Comparison of ENCODE assay signal across 22 cellular contexts in genomic region chr9:137430723-137431415, GRCh38. TPM values are rescaled to one million over a fixed set of nuclear protein-coding genes. Genes with fewer than 3 reads are reported as not detected.
A peak's percentile ranks its signal among the peaks of the same experiment; 100 is the strongest.
DNase-seq lines count a peak whose midpoint lies in the region; ATAC-seq and TF ChIP-seq lines count a peak whose summit lies in the region.
"Had no signal": no experiment of that assay in that cellular context is flagged by ENCODE, and none has a peak within 500 bp of the region (broad histone marks: within the 10 kb centered on the region; RNA-seq: fewer than 3 reads in every experiment).

No MANE protein-coding gene starts in this region.

- H3K4me1 Mint-ChIP-seq in progenitor cell of endocrine pancreas (ENCODE audit: low read depth), result no peaks in the 10 kb centered on the region
- H3K4me1 Mint-ChIP-seq: activated naive CD8-positive, alpha-beta T cell treated with anti-CD3 and anti-CD28 coated beads, Interleukin-2, amount 50 U/mL, for 24 hours; H9; naive thymus-derived CD4-positive, alpha-beta T cell had no signal

- H3K9ac ChIP-seq in BLaER1 (peak overlapping the region; percentile 48), HCT116 (ENCODE audit: low read length) (no peak overlapping the region)
- H3K9ac ChIP-seq: SK-N-SH had no signal

- CTCF ChIA-PET in HCT116 (lab: Charles Lee), result no interaction called here

- H3K9me3 ChIP-seq in BLaER1 (no peaks in the 10 kb centered on the region), HCT116 (ENCODE audit: control insufficient read depth in 1 of 2, insufficient read depth in 1 of 2, low read depth in 1 of 2, low read length in 2 of 2) (no peaks in the 10 kb centered on the region)
- H3K9me3 ChIP-seq: gastrocnemius medialis, SK-N-SH, transverse colon had no signal

- H3K4me3 Mint-ChIP-seq in progenitor cell of endocrine pancreas (ENCODE audit: low read depth), result no peak overlapping the region
- H3K4me3 Mint-ChIP-seq: activated naive CD8-positive, alpha-beta T cell treated with anti-CD3 and anti-CD28 coated beads, Interleukin-2, amount 50 U/mL, for 24 hours; CD4-positive, alpha-beta T cell; H9; naive thymus-derived CD4-positive, alpha-beta T cell had no signal

- TF ChIP-seq CTCF in HCT116 (IDR thresholded peaks at IDR 0.05 in 2 of 3, conservative IDR thresholded peaks at IDR 0.05 in 1 of 3; ENCODE audit: borderline replicate concordance in 1 of 3, insufficient read depth in 1 of 3, low read depth in 2 of 3, low read length in 2 of 3), result no peak
- no peak for TF ChIP-seq CTCF in progenitor cell of endocrine pancreas (IDR thresholded peaks at IDR 0.05; ENCODE audit: unreplicated experiment)

- 0 out of 2 replicates have a peak, but pooled peaks cover 6% of the 10 kb centered on the region for H4K20me1 ChIP-seq in BLaER1
- H4K20me1 ChIP-seq in HCT116 (ENCODE audit: insufficient read depth), result no peaks in the 10 kb centered on the region

- no peak overlapping the region for H2AFZ ChIP-seq in HCT116 (ENCODE audit: low read depth, low read length, poor library complexity, severe bottlenecking)

- BruUV-seq in HCT116 (replicated peaks; lab: Mats Ljungman, UMichigan), result no TSS peak

- H3K79me2 ChIP-seq in HCT116 (ENCODE audit: insufficient read depth, low read length), result no peaks in the 10 kb centered on the region

- no peak for TF ChIP-seq POLR2A in HCT116 (IDR thresholded peaks at IDR 0.05; ENCODE audit: borderline replicate concordance, extremely low read depth, insufficient read depth, insufficient read length)

- peaks cover 5% of the 10 kb centered on the region; the same call in 1 of the 2 replicates for H3K27me3 ChIP-seq in BLaER1
- no peaks in the 10 kb centered on the region for H3K27me3 ChIP-seq in HCT116 (ENCODE audit: insufficient read depth, low read length)
- H3K27me3 ChIP-seq: dorsolateral prefrontal cortex, transverse colon had no signal

- H3K9me3 Mint-ChIP-seq in progenitor cell of endocrine pancreas (ENCODE audit: low read depth), result no peaks in the 10 kb centered on the region
- H3K9me3 Mint-ChIP-seq: activated naive CD8-positive, alpha-beta T cell treated with anti-CD3 and anti-CD28 coated beads, Interleukin-2, amount 50 U/mL, for 24 hours; CD4-positive, alpha-beta T cell; H9; naive thymus-derived CD4-positive, alpha-beta T cell had no signal

- RAD21 ChIA-PET in HCT116 (lab: Charles Lee; ENCODE audit: low non-redundant PET in 1 of 2, low total read pairs in 2 of 2, uncharacterized antibody in 2 of 2, unreplicated experiment in 2 of 2), result no interaction called here

- DNase-seq in HCT116 (ENCODE audit: low read depth, low spot score), result no peak
- peak; percentile 23 for DNase-seq in left ventricle myocardium superior
- peak; percentile 9 for DNase-seq in progenitor cell of endocrine pancreas (ENCODE audit: low spot score, unreplicated experiment)
- no peak for DNase-seq in activated CD4-positive, alpha-beta T cell treated with anti-CD3 and anti-CD28 coated beads, Interleukin-2, amount 50 U/mL, for 4 hours
- no peak for DNase-seq in substantia nigra (lab: John Stamatoyannopoulos, UW)
- DNase-seq: activated gamma-delta T cell; activated naive CD8-positive, alpha-beta T cell treated with anti-CD3 and anti-CD28 coated beads, Interleukin-2, amount 50 U/mL, for 24 hours; activated T-cell treated with anti-CD3 and anti-CD28 coated beads, Interleukin-2, amount 50 U/mL, for 1 hour; CD4-positive, alpha-beta T cell; gastrocnemius medialis; hippocampal formation; naive thymus-derived CD4-positive, alpha-beta T cell; NCI-H2081 treated with DMSO at 0.1 percent for 48 hours; nucleus accumbens; T-helper 2 cell had no signal

- H3K36me3 ChIP-seq in BLaER1 (no peaks in the 10 kb centered on the region), HCT116 (ENCODE audit: control insufficient read depth in 1 of 2, insufficient read depth in 2 of 2, low read length in 2 of 2) (no peaks in the 10 kb centered on the region)
- H3K36me3 ChIP-seq: gastrocnemius medialis, transverse colon had no signal

- no peaks in the 10 kb centered on the region for H3K27me3 Mint-ChIP-seq in progenitor cell of endocrine pancreas
- H3K27me3 Mint-ChIP-seq: activated naive CD8-positive, alpha-beta T cell treated with anti-CD3 and anti-CD28 coated beads, Interleukin-2, amount 50 U/mL, for 24 hours; CD4-positive, alpha-beta T cell; naive thymus-derived CD4-positive, alpha-beta T cell had no signal

- intact Hi-C loops in HCT116 (cut with micrococcal nuclease), result no loop called here
- intact Hi-C loops in left ventricle myocardium superior (cut with micrococcal nuclease), result no loop called here

- H3K4me3 ChIP-seq in BLaER1, result peak overlapping the region; percentile 54; the same call in 1 of the 2 replicates
- no peak overlapping the region for H3K4me3 ChIP-seq in HCT116 (replicated peaks in 1 of 2; ENCODE audit: low read depth in 1 of 2, low read length in 2 of 2)
- H3K4me3 ChIP-seq: dorsolateral prefrontal cortex, gastrocnemius medialis, transverse colon had no signal

- TF ChIP-seq RAD21 in HCT116 (IDR thresholded peaks at IDR 0.05; ENCODE audit: low read depth), result no peak

- ATAC-seq in HCT116 (no peak; the same call in 1 of the 2 replicates), left ventricle myocardium superior (no peak), GM21528 (IDR thresholded peaks at IDR 0.05; ENCODE audit: low FRiP score, unreplicated experiment) (no peak)
- ATAC-seq: activated naive CD8-positive, alpha-beta T cell treated with anti-CD3 and anti-CD28 coated beads, Interleukin-2, amount 50 U/mL, for 24 hours; naive thymus-derived CD4-positive, alpha-beta T cell had no signal

- peak overlapping the region; percentile 94 for H3K4me2 ChIP-seq in BLaER1
- H3K4me2 ChIP-seq in HCT116 (ENCODE audit: low read length), result peak overlapping the region; percentile 76
- H3K4me2 ChIP-seq: SK-N-SH had no signal

- H3K4me1 ChIP-seq in BLaER1, result peaks cover 95% of the 10 kb centered on the region
- H3K4me1 ChIP-seq in HCT116 (ENCODE audit: control insufficient read depth in 1 of 2, insufficient read depth in 2 of 2, low read length in 2 of 2), result peaks cover 22 to 31% of the 10 kb centered on the region in 2 experiments

- no peaks in the 10 kb centered on the region for H3K36me3 Mint-ChIP-seq in progenitor cell of endocrine pancreas (ENCODE audit: insufficient read depth)
- H3K36me3 Mint-ChIP-seq: naive thymus-derived CD4-positive, alpha-beta T cell had no signal

- H3K27ac ChIP-seq in BLaER1 (peak overlapping the region; percentile 68), HCT116 (ENCODE audit: low read depth, low read length) (no peak overlapping the region; the same call in 1 of the 2 replicates), substantia nigra (ENCODE audit: low read depth, low read length, poor library complexity, severe bottlenecking) (no peak overlapping the region)
- H3K27ac ChIP-seq: dorsolateral prefrontal cortex, gastrocnemius medialis, transverse colon had no signal

- POLR2A ChIA-PET in HCT116 (lab: Charles Lee), result interaction anchor here (1.2 kb wide), 1 partner anchor 11 kb away, joined by 3 read pairs; the partner anchor contains the start of gene ENTPD8

- no peak overlapping the region for H3K27ac Mint-ChIP-seq in progenitor cell of endocrine pancreas
- H3K27ac Mint-ChIP-seq: activated naive CD8-positive, alpha-beta T cell treated with anti-CD3 and anti-CD28 coated beads, Interleukin-2, amount 50 U/mL, for 24 hours; CD4-positive, alpha-beta T cell; H9; naive thymus-derived CD4-positive, alpha-beta T cell had no signal

- H3K9me2 ChIP-seq in HCT116 (ENCODE audit: insufficient read depth), result no peaks in the 10 kb centered on the region
- H3K9me2 ChIP-seq: SK-N-SH had no signal

TF ChIP-seq in HCT116, 20 proteins besides CTCF, POLR2A, EP300 and RAD21 (continues in another document):
- TF ChIP-seq ZBTB33 (IDR thresholded peaks at IDR 0.05; ENCODE audit: extremely low read depth, insufficient replicate concordance, low read length), result no peak
- no peak for TF ChIP-seq CBX3 (IDR thresholded peaks at IDR 0.05; ENCODE audit: low read depth)

RNA-seq across cellular contexts. Expression of gene NOXA1, which starts 7.7 kb away (rescaled TPM):
- total RNA-seq in HCT116 (2021; ENCODE audit: unreplicated experiment) (13.2 TPM), left ventricle myocardium superior (1.9 TPM), progenitor cell of endocrine pancreas (15.3 and 16.3 TPM in 2 replicates)
- polyA plus RNA-seq in HCT116 (2012), result 6.2 and 6.5 TPM in 2 replicates

RNA-seq across cellular contexts. Expression of gene EXD3, which starts 7.9 kb away (rescaled TPM):
- total RNA-seq in HCT116 (2021; ENCODE audit: unreplicated experiment) (25.4 TPM), left ventricle myocardium superior (8.3 TPM), progenitor cell of endocrine pancreas (31.7 and 33.8 TPM in 2 replicates)
- 19.3 and 20.2 TPM in 2 replicates for polyA plus RNA-seq in HCT116 (2012)

RNA-seq across cellular contexts. Expression of gene ENTPD8, which starts 10.3 kb away (rescaled TPM):
- total RNA-seq in HCT116 (2021; ENCODE audit: unreplicated experiment) (1.7 TPM), left ventricle myocardium superior (not detected), progenitor cell of endocrine pancreas (2.7 and 3.2 TPM in 2 replicates)
- 1.5 and 1.8 TPM in 2 replicates for polyA plus RNA-seq in HCT116 (2012)
- total RNA-seq: CD4-positive, alpha-beta T cell; MCF 10A; naive thymus-derived CD4-positive, alpha-beta T cell had no signal
- polyA plus RNA-seq: naive thymus-derived CD4-positive, alpha-beta T cell had no signal

RNA-seq across cellular contexts. Expression of gene NSMF, which starts 28.3 kb away (rescaled TPM):
- 81.9 TPM for total RNA-seq in HCT116 (2021; ENCODE audit: unreplicated experiment)
- polyA plus RNA-seq in HCT116 (2012), result 55.6 and 65.9 TPM in 2 replicates
- 10.2 TPM for total RNA-seq in left ventricle myocardium superior
- total RNA-seq in progenitor cell of endocrine pancreas, result 57.4 and 59.8 TPM in 2 replicates

Comparison
In these comparisons a context has a peak if more than half of its experiments do, and no peak if none do; other contexts are left out.
1. DNase-seq: peak in left ventricle myocardium superior (single experiment) and progenitor cell of endocrine pancreas (single experiment); none in HCT116 (single experiment), activated CD4-positive, alpha-beta T cell treated with anti-CD3 and anti-CD28 coated beads, Interleukin-2, amount 50 U/mL, for 4 hours (0 of 2) and substantia nigra (0 of 49).